ENCODE assay signal across 11 cellular contexts in genomic region chr14:59278111-59278510, GRCh38.
DNase-seq lines count a peak whose midpoint lies in the region; TF ChIP-seq lines count a peak whose summit lies in the region.
"Had no signal": no experiment of that assay in that cellular context is flagged by ENCODE, and none has a peak within 500 bp of the region (broad histone marks: within the 10 kb centered on the region; RNA-seq: fewer than 3 reads in every experiment).

No MANE protein-coding gene starts in this region.

- no peak for TF ChIP-seq CTCF in AG10803 (conservative IDR thresholded peaks at IDR 0.05; ENCODE audit: low read length)
- no peak for TF ChIP-seq CTCF in choroid plexus epithelial cell (conservative IDR thresholded peaks at IDR 0.05; ENCODE audit: low read depth, low read length)

- peaks cover 19% of the 10 kb centered on the region for H3K4me1 ChIP-seq in mesodermal cell (ENCODE audit: control insufficient read depth, insufficient read depth, low read length, poor library complexity, severe bottlenecking)

- H3K27me3 Mint-ChIP-seq in immature natural killer cell (ENCODE audit: low read depth in 3 of 3) = peaks cover 0 to 2% (median 2%) of the 10 kb centered on the region in 3 donors

- no peaks in the 10 kb centered on the region for H3K36me3 ChIP-seq in mesodermal cell (ENCODE audit: control insufficient read depth, insufficient read depth, low read length)
- H3K36me3 ChIP-seq: BLaER1 had no signal

- peak overlapping the region; percentile 68 for H3K27ac ChIP-seq in mesodermal cell (ENCODE audit: low read depth, low read length, severe bottlenecking)
- H3K27ac ChIP-seq: BLaER1 had no signal

- DNase-seq in AG10803 (ENCODE audit: low read depth) = peak; percentile 92
- DNase-seq in NCI-H226 = peak; percentile 91
- peak; percentile 96 for DNase-seq in choroid plexus epithelial cell (ENCODE audit: low read depth)
- no peak for DNase-seq in NCI-H187 (lab: John Stamatoyannopoulos, UW)
- DNase-seq in NK-92 (lab: John Stamatoyannopoulos, UW; ENCODE audit: unreplicated experiment) = no peak
- no peak for DNase-seq in stimulated activated CD8-positive, alpha-beta memory T cell treated with anti-CD3 and anti-CD28 coated beads, Interleukin-4, amount 100 ng/mL, for 48 hours
- no peak for DNase-seq in immature natural killer cell
- DNase-seq: activated effector memory CD4-positive, alpha-beta T cell treated with Interleukin-2 at 50 U/mL for 16 hours; nephron progenitor cell had no signal

- peaks cover 22 to 25% of the 10 kb centered on the region in 2 donors for H3K4me1 Mint-ChIP-seq in immature natural killer cell

- H3K9me3 ChIP-seq in mesodermal cell (ENCODE audit: control insufficient read depth, low read length) = no peaks in the 10 kb centered on the region
- H3K9me3 ChIP-seq: BLaER1 had no signal

- WGBS in mesodermal cell (ENCODE audit: insufficient coverage in 2 of 2), 2 experiments = 88 to 90% methylated on average over 1 to 2 of the region's 2 CpGs

- no peak overlapping the region for H3K4me3 Mint-ChIP-seq in immature natural killer cell
- H3K4me3 Mint-ChIP-seq: nephron progenitor cell had no signal

- H3K4me3 ChIP-seq in AG10803 (ENCODE audit: low read length) (no peak overlapping the region), choroid plexus epithelial cell (ENCODE audit: low read depth, low read length) (no peak overlapping the region), mesodermal cell (ENCODE audit: extremely low read depth, insufficient read depth, low read length, poor library complexity, severe bottlenecking) (no peak overlapping the region)
- H3K4me3 ChIP-seq: BLaER1 had no signal

- peaks cover 6 to 11% (median 11%) of the 10 kb centered on the region in 3 donors for H3K36me3 Mint-ChIP-seq in immature natural killer cell

- H3K27ac Mint-ChIP-seq in immature natural killer cell = no peak overlapping the region
- H3K27ac Mint-ChIP-seq: nephron progenitor cell had no signal

- no peaks in the 10 kb centered on the region for H3K9me3 Mint-ChIP-seq in immature natural killer cell

Comparison
In these comparisons a context has a peak if more than half of its experiments do, and no peak if none do; other contexts are left out.
1. DNase-seq: peak in AG10803 (single experiment), NCI-H226 (single experiment) and choroid plexus epithelial cell (single experiment); none in NCI-H187 (0 of 2), NK-92 (single experiment), stimulated activated CD8-positive, alpha-beta memory T cell treated with anti-CD3 and anti-CD28 coated beads, Interleukin-4, amount 100 ng/mL, for 48 hours (single experiment) and immature natural killer cell (0 of 3).